In the genomic region with DNA sequence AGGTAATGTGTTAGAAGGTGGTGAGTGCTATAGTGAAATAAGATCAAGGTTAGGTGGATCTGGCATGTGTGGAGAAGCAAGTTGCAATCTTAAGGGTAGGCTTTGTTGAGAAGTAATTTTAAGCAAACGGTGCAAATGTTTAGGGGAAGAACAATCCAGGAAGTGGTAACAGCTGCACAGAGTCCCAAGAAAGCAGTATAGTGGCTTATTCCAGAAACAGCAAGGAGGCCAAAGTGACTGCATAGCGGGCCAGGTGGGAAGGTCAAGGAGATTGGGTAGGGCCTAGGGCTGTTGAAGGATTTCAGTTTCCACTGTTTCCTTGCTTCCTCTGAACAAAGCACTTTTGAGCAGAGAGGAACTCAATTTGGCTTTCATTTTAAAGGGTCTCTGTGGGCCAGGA, we compare ENCODE assay signal across 1 cellular context.
TF ChIP-seq lines count a peak whose summit lies in the region.

No MANE protein-coding gene starts in this region.

TF ChIP-seq in HepG2, 621 proteins besides CTCF, POLR2A, EP300 and RAD21:
- TF ChIP-seq, protein P1, sequence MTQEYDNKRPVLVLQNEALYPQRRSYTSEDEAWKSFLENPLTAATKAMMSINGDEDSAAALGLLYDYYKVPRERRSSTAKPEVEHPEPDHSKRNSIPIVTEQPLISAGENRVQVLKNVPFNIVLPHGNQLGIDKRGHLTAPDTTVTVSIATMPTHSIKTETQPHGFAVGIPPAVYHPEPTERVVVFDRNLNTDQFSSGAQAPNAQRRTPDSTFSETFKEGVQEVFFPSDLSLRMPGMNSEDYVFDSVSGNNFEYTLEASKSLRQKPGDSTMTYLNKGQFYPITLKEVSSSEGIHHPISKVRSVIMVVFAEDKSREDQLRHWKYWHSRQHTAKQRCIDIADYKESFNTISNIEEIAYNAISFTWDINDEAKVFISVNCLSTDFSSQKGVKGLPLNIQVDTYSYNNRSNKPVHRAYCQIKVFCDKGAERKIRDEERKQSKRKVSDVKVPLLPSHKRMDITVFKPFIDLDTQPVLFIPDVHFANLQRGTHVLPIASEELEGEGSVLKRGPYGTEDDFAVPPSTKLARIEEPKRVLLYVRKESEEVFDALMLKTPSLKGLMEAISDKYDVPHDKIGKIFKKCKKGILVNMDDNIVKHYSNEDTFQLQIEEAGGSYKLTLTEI (CRISPR knock-in tag; conservative IDR thresholded peaks at IDR 0.05), result no peak
- TF ChIP-seq ZEB1 (IDR thresholded peaks at IDR 0.05; ENCODE audit: insufficient replicate concordance, low read depth) (no peak), KAT2B (IDR thresholded peaks at IDR 0.05; ENCODE audit: borderline replicate concordance, low read depth, low read length) (no peak), CEBPG (CRISPR knock-in tag; IDR thresholded peaks at IDR 0.05) (no peak), ADNP (CRISPR knock-in tag; IDR thresholded peaks at IDR 0.05) (no peak), FOXO1 (CRISPR knock-in tag; IDR thresholded peaks at IDR 0.05) (no peak), SCMH1 (CRISPR knock-in tag; IDR thresholded peaks at IDR 0.05; ENCODE audit: borderline replicate concordance) (no peak), ZKSCAN8 (CRISPR knock-in tag; IDR thresholded peaks at IDR 0.05; ENCODE audit: borderline replicate concordance) (no peak), THYN1 (CRISPR knock-in tag; IDR thresholded peaks at IDR 0.05; ENCODE audit: borderline replicate concordance, low read depth) (no peak), SATB2 (CRISPR knock-in tag; IDR thresholded peaks at IDR 0.05) (no peak), PHF20 (CRISPR knock-in tag; IDR thresholded peaks at IDR 0.05) (no peak), ZFP1 (CRISPR knock-in tag; IDR thresholded peaks at IDR 0.05) (no peak), SMAD1 (CRISPR knock-in tag; IDR thresholded peaks at IDR 0.05; ENCODE audit: borderline replicate concordance, low read depth) (no peak), SNRNP70 (IDR thresholded peaks at IDR 0.05; ENCODE audit: low read depth, low read length) (no peak)
- TF ChIP-seq, protein P2, sequence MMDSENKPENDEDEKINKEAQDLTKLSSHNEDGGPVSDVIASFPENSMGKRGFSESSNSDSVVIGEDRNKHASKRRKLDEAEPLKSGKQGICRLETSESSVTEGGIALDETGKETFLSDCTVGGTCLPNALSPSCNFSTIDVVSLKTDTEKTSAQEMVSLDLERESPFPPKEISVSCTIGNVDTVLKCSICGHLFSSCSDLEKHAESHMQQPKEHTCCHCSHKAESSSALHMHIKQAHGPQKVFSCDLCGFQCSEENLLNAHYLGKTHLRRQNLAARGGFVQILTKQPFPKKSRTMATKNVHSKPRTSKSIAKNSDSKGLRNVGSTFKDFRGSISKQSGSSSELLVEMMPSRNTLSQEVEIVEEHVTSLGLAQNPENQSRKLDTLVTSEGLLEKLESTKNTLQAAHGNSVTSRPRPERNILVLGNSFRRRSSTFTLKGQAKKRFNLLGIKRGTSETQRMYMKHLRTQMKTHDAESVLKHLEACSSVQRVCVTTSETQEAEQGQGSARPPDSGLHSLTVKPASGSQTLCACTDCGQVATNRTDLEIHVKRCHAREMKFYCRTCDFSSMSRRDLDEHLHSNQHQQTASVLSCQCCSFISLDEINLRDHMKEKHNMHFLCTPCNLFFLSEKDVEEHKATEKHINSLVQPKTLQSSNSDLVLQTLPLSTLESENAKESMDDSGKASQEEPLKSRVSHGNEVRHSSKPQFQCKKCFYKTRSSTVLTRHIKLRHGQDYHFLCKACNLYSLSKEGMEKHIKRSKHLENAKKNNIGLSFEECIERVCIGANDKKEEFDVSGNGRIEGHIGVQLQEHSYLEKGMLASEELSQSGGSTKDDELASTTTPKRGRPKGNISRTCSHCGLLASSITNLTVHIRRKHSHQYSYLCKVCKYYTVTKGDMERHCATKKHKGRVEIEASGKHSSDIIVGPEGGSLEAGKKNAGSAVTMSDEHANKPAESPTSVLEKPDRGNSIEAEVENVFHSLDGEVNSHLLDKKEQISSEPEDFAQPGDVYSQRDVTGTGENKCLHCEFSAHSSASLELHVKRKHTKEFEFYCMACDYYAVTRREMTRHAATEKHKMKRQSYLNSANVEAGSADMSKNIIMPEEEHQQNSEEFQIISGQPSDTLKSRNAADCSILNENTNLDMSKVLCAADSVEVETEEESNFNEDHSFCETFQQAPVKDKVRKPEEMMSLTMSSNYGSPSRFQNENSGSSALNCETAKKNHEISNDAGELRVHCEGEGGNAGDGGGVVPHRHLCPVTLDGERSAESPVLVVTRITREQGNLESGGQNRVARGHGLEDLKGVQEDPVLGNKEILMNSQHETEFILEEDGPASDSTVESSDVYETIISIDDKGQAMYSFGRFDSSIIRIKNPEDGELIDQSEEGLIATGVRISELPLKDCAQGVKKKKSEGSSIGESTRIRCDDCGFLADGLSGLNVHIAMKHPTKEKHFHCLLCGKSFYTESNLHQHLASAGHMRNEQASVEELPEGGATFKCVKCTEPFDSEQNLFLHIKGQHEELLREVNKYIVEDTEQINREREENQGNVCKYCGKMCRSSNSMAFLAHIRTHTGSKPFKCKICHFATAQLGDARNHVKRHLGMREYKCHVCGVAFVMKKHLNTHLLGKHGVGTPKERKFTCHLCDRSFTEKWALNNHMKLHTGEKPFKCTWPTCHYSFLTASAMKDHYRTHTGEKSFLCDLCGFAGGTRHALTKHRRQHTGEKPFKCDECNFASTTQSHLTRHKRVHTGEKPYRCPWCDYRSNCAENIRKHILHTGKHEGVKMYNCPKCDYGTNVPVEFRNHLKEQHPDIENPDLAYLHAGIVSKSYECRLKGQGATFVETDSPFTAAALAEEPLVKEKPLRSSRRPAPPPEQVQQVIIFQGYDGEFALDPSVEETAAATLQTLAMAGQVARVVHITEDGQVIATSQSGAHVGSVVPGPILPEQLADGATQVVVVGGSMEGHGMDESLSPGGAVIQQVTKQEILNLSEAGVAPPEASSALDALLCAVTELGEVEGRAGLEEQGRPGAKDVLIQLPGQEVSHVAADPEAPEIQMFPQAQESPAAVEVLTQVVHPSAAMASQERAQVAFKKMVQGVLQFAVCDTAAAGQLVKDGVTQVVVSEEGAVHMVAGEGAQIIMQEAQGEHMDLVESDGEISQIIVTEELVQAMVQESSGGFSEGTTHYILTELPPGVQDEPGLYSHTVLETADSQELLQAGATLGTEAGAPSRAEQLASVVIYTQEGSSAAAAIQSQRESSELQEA (CRISPR knock-in tag; IDR thresholded peaks at IDR 0.05; ENCODE audit: not compliant biosample characterization), result no peak
- TF ChIP-seq, protein P3, sequence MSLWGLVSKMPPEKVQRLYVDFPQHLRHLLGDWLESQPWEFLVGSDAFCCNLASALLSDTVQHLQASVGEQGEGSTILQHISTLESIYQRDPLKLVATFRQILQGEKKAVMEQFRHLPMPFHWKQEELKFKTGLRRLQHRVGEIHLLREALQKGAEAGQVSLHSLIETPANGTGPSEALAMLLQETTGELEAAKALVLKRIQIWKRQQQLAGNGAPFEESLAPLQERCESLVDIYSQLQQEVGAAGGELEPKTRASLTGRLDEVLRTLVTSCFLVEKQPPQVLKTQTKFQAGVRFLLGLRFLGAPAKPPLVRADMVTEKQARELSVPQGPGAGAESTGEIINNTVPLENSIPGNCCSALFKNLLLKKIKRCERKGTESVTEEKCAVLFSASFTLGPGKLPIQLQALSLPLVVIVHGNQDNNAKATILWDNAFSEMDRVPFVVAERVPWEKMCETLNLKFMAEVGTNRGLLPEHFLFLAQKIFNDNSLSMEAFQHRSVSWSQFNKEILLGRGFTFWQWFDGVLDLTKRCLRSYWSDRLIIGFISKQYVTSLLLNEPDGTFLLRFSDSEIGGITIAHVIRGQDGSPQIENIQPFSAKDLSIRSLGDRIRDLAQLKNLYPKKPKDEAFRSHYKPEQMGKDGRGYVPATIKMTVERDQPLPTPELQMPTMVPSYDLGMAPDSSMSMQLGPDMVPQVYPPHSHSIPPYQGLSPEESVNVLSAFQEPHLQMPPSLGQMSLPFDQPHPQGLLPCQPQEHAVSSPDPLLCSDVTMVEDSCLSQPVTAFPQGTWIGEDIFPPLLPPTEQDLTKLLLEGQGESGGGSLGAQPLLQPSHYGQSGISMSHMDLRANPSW (CRISPR knock-in tag; IDR thresholded peaks at IDR 0.05; ENCODE audit: borderline replicate concordance), result no peak
TF ChIP-seq in HepG2: peak in this region for 0.
